Comparison of ENCODE assay signal across 20 cellular contexts in the genomic region with DNA sequence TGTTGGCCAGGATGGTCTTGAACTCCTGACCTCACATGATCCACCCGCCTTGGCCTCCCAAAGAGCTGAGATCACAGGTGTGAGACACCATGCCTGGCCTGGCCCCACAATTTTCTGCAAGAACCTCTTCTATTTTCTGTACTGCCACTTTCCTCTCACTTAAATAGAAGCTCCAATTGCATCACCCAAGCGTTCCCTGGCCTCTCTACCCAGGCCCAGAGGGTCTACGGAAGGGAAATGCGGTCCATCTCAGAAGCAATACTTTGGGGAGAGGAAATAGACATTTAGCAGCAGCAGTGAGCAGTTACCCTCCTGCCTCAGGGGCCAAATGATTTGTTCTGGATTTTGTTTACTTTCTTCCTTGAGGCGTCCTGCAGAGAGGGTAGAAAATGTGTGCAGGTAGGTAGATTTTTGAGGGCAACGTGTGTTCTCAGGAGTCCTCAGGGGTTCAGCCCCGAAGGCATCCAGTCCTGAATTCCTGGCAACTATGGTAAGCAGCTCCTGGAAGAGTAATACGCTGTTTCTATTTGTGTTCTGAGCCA. TPM values are rescaled to one million over a fixed set of nuclear protein-coding genes. Genes with fewer than 3 reads are reported as not detected.
A peak's percentile ranks its signal among the peaks of the same experiment; 100 is the strongest.
DNase-seq lines count a peak whose midpoint lies in the region; ATAC-seq and TF ChIP-seq lines count a peak whose summit lies in the region.
"Had no signal": no experiment of that assay in that cellular context is flagged by ENCODE, and none has a peak within 500 bp of the region (broad histone marks: within the 10 kb centered on the region; RNA-seq: fewer than 3 reads in every experiment).

No MANE protein-coding gene starts in this region.

- POLR2A ChIA-PET in PC-9 (lab: Charles Lee; ENCODE audit: unreplicated experiment) = no interaction called here

- no TSS peak for BruUV-seq in PC-9 (replicated peaks; lab: Mats Ljungman, UMichigan)

- H3K27ac Mint-ChIP-seq in neural progenitor cell = no peak overlapping the region
- H3K27ac Mint-ChIP-seq: CD4-positive, alpha-beta T cell; T-cell had no signal

- no peaks in the 10 kb centered on the region for H3K9me2 ChIP-seq in PC-9 (ENCODE audit: insufficient read depth)

- peak overlapping the region; percentile 43 for H3K4me3 Mint-ChIP-seq in neural progenitor cell
- H3K4me3 Mint-ChIP-seq: CD4-positive, alpha-beta T cell; T-cell had no signal

- H3K4me1 ChIP-seq in PC-9 (replicated peaks; ENCODE audit: insufficient read depth) (peaks cover 40% of the 10 kb centered on the region), neural progenitor cell (peaks cover 25% of the 10 kb centered on the region), vagina (no peaks in the 10 kb centered on the region)
- H3K4me1 ChIP-seq: A549 had no signal

- H3K36me3 Mint-ChIP-seq in neural progenitor cell = no peaks in the 10 kb centered on the region
- H3K36me3 Mint-ChIP-seq: T-cell had no signal

- peaks cover 36% of the 10 kb centered on the region for H3F3A ChIP-seq in PC-9 (ENCODE audit: insufficient read depth, low read depth)
- peaks cover 13% of the 10 kb centered on the region for H3F3A ChIP-seq in neural progenitor cell (ENCODE audit: low read depth)

- CTCF ChIA-PET in PC-9 (lab: Charles Lee) = no interaction called here

- no peaks in the 10 kb centered on the region for H3K9me3 Mint-ChIP-seq in neural progenitor cell
- H3K9me3 Mint-ChIP-seq: CD4-positive, alpha-beta T cell; T-cell had no signal

- no peak for ATAC-seq in GM19455 (IDR thresholded peaks at IDR 0.05; ENCODE audit: unreplicated experiment)
- ATAC-seq: A549, Right ventricle myocardium inferior, T-cell had no signal

- H3K36me3 ChIP-seq in PC-9 (ENCODE audit: low read depth) = no peaks in the 10 kb centered on the region
- no peaks in the 10 kb centered on the region for H3K36me3 ChIP-seq in neural progenitor cell
- no peaks in the 10 kb centered on the region for H3K36me3 ChIP-seq in vagina

- H3K27me3 ChIP-seq in PC-9 (ENCODE audit: insufficient read depth, low read depth) = no peaks in the 10 kb centered on the region
- H3K27me3 ChIP-seq in neural progenitor cell = peaks cover 8% of the 10 kb centered on the region
- no peaks in the 10 kb centered on the region for H3K27me3 ChIP-seq in vagina

- no peaks in the 10 kb centered on the region for H4K20me1 ChIP-seq in PC-9 (ENCODE audit: insufficient read depth)
- no peaks in the 10 kb centered on the region for H4K20me1 ChIP-seq in neural progenitor cell (ENCODE audit: low read depth)

- intact Hi-C loops in PC-9 (cut with micrococcal nuclease; ENCODE audit: unreplicated experiment) (no loop called here), vagina (cut with DNase I) (no loop called here)

- peaks cover 56% of the 10 kb centered on the region for H3K4me1 Mint-ChIP-seq in neural progenitor cell
- H3K4me1 Mint-ChIP-seq: T-cell had no signal

- H3K4me3 ChIP-seq in PC-9 (no peak overlapping the region), neural progenitor cell (no peak overlapping the region), vagina (no peak overlapping the region)
- H3K4me3 ChIP-seq: A549, SK-N-MC had no signal

- H3K4me2 ChIP-seq in PC-9 = peak overlapping the region; percentile 51
- no peak overlapping the region for H3K4me2 ChIP-seq in neural progenitor cell
- H3K4me2 ChIP-seq: A549 had no signal

- H3K27ac ChIP-seq in PC-9 = peak overlapping the region; percentile 74
- no peak overlapping the region for H3K27ac ChIP-seq in neural progenitor cell
- no peak overlapping the region for H3K27ac ChIP-seq in vagina
- H3K27ac ChIP-seq: A549, SK-N-MC had no signal

- no peaks in the 10 kb centered on the region for H3K79me2 ChIP-seq in PC-9 (ENCODE audit: low read depth)
- H3K79me2 ChIP-seq in neural progenitor cell (ENCODE audit: low read depth) = no peaks in the 10 kb centered on the region

- no peak for TF ChIP-seq CTCF in PC-9 (conservative IDR thresholded peaks at IDR 0.05)
- no peak for TF ChIP-seq CTCF in neural progenitor cell (IDR thresholded peaks at IDR 0.05)
- TF ChIP-seq CTCF in vagina (IDR thresholded peaks at IDR 0.05) = no peak

- DNase-seq in ELF-1 (ENCODE audit: low read depth, low spot score) = peak; percentile 60
- DNase-seq in MV-4-11 (lab: John Stamatoyannopoulos, UW) = peak; percentile 71
- peak in 1 of 2 experiments; percentile 80 for DNase-seq in PC-9
- no peak for DNase-seq in neural progenitor cell (ENCODE audit: low spot score)
- no peak for DNase-seq in GDM1 (lab: John Stamatoyannopoulos, UW)
- no peak for DNase-seq in vagina (ENCODE audit: extremely low spot score in 2 of 2)
- DNase-seq in HuH-7 (ENCODE audit: low spot score) = no peak
- DNase-seq: CD4-positive, alpha-beta T cell; KG1; NCI-H1092; NCI-H1436 treated with DMSO at 0.1 percent for 48 hours; NCI-H2081; NCI-H774; T-cell had no signal

- no peaks in the 10 kb centered on the region for H3K9me3 ChIP-seq in PC-9 (ENCODE audit: insufficient read depth, low read depth)
- no peaks in the 10 kb centered on the region for H3K9me3 ChIP-seq in neural progenitor cell (ENCODE audit: low read depth)
- no peaks in the 10 kb centered on the region for H3K9me3 ChIP-seq in vagina
- H3K9me3 ChIP-seq: A549 had no signal

- TF ChIP-seq POLR2A in vagina (IDR thresholded peaks at IDR 0.05) = no peak

- H3K9ac ChIP-seq in neural progenitor cell = no peak overlapping the region

- H2AFZ ChIP-seq in PC-9 (peak overlapping the region; percentile 36), neural progenitor cell (replicated peaks) (no peak overlapping the region)

- H3K27me3 Mint-ChIP-seq in neural progenitor cell (ENCODE audit: insufficient read depth, low read depth) = peaks cover 21% of the 10 kb centered on the region

RNA-seq across cellular contexts. Expression of a gene that starts 11.0 kb away (rescaled TPM):
- total RNA-seq in PC-9 (2021) = not detected in 2 replicates
- total RNA-seq in neural progenitor cell (ENCODE audit: low replicate concordance) = 0.25 TPM in 1 of 2 replicates, not detected in the other
- 0.98 TPM for total RNA-seq in vagina
- total RNA-seq: CD4-positive, alpha-beta T cell; H4; NCI-H460 had no signal

Comparison
In these comparisons a context has a peak if more than half of its experiments do, and no peak if none do; other contexts are left out.
1. DNase-seq: peak in ELF-1 (single experiment) and MV-4-11 (single experiment); none in neural progenitor cell (single experiment), GDM1 (single experiment), vagina (0 of 2) and HuH-7 (single experiment).